ENCODE assay signal across 8 cellular contexts in genomic region chr11:114440121-114440860, GRCh38. TPM values are rescaled to one million over a fixed set of nuclear protein-coding genes. Genes with fewer than 3 reads are reported as not detected.
DNase-seq lines count a peak whose midpoint lies in the region; ATAC-seq and TF ChIP-seq lines count a peak whose summit lies in the region.

No MANE protein-coding gene starts in this region.

- H3K27ac ChIP-seq in CD4-positive, alpha-beta memory T cell (ENCODE audit: low read depth, low read length) = peak overlapping the region; percentile 73
- peak overlapping the region; percentile 83 to 88 for H3K27ac ChIP-seq in uterus

- no peaks in the 10 kb centered on the region for H3K9me2 ChIP-seq in Loucy (replicated peaks; ENCODE audit: low read depth, low read length)

- H3F3A ChIP-seq in Loucy (ENCODE audit: low read depth) = no peaks in the 10 kb centered on the region

- H3K4me1 ChIP-seq in CD4-positive, alpha-beta memory T cell (ENCODE audit: insufficient read depth, low read length) = peaks cover 32% of the 10 kb centered on the region
- H3K4me1 ChIP-seq in Loucy (ENCODE audit: insufficient read depth, low read length, poor library complexity, severe bottlenecking) (peaks cover 38% of the 10 kb centered on the region), uterus (peaks cover 0 to 4% of the 10 kb centered on the region in 2 donors)

- POLR2A ChIA-PET in CD4-positive, alpha-beta memory T cell (lab: Charles Lee; ENCODE audit: partially characterized antibody) = interaction anchor here (4.1 kb wide), 1 partner anchor 41 kb away, joined by 25 read pairs; the partner anchor contains the start of genes C11orf71 and RBM7

- no peaks in the 10 kb centered on the region for H4K20me1 ChIP-seq in Loucy (ENCODE audit: insufficient read depth, low read length, poor library complexity, severe bottlenecking)

- intact Hi-C loops in CD4-positive, alpha-beta memory T cell (cut with micrococcal nuclease) = loop anchor here (10.0 kb wide), 1 partner anchor 1065 kb away; the partner anchor contains the start of gene CADM1
- intact Hi-C loops in uterus (cut with DNase I; ENCODE audit: low total_unique reads) = no loop called here

- H3K9me3 Mint-ChIP-seq in CD4-positive, alpha-beta memory T cell = no peaks in the 10 kb centered on the region
- H3K9me3 Mint-ChIP-seq in central memory CD8-positive, alpha-beta T cell = no peaks in the 10 kb centered on the region
- H3K9me3 Mint-ChIP-seq in memory B cell = no peaks in the 10 kb centered on the region

- H3K9me3 ChIP-seq in CD4-positive, alpha-beta memory T cell (ENCODE audit: control insufficient read depth in 1 of 2, low read length in 2 of 2) = no peaks in the 10 kb centered on the region
- H3K9me3 ChIP-seq in Loucy (ENCODE audit: insufficient read depth, low read depth, low read length) (no peaks in the 10 kb centered on the region), uterus (no peaks in the 10 kb centered on the region)

- no peak for ATAC-seq in central memory CD8-positive, alpha-beta T cell (replicated peaks; ENCODE audit: extremely low read depth, poor library complexity, severe bottlenecking)
- ATAC-seq in memory B cell (ENCODE audit: low read depth) = no peak
- ATAC-seq in GM19455 (IDR thresholded peaks at IDR 0.05; ENCODE audit: unreplicated experiment) = no peak

- peak overlapping the region; percentile 99 for H3K4me2 ChIP-seq in Loucy (ENCODE audit: low read depth, low read length, poor library complexity, severe bottlenecking)

- peak overlapping the region in 6 of 7 donors; percentile 92 to 98 (median 95) for H3K27ac Mint-ChIP-seq in CD4-positive, alpha-beta memory T cell
- peak overlapping the region; percentile 94 for H3K27ac Mint-ChIP-seq in central memory CD8-positive, alpha-beta T cell (ENCODE audit: low read depth)
- H3K27ac Mint-ChIP-seq in memory B cell = peak overlapping the region; percentile 82

- TF ChIP-seq CTCF in Loucy (conservative IDR thresholded peaks at IDR 0.05; ENCODE audit: low read length) (no peak), uterus (IDR thresholded peaks at IDR 0.05) (no peak)

- peak overlapping the region; percentile 99 for H2AFZ ChIP-seq in Loucy (ENCODE audit: low read length)

- peaks cover 26 to 35% (median 31%) of the 10 kb centered on the region in 4 donors for H3K4me1 Mint-ChIP-seq in CD4-positive, alpha-beta memory T cell
- peaks cover 33% of the 10 kb centered on the region for H3K4me1 Mint-ChIP-seq in central memory CD8-positive, alpha-beta T cell
- H3K4me1 Mint-ChIP-seq in memory B cell = peaks cover 18% of the 10 kb centered on the region

- CTCF ChIA-PET in CD4-positive, alpha-beta memory T cell (lab: Charles Lee; ENCODE audit: partially characterized antibody) = no interaction called here

- H3K4me3 ChIP-seq in CD4-positive, alpha-beta memory T cell (ENCODE audit: low read length in 2 of 2) = peak overlapping the region; percentile 71 to 98
- H3K4me3 ChIP-seq in Loucy (ENCODE audit: low read length, poor library complexity, severe bottlenecking) = peak overlapping the region; percentile 99
- peak overlapping the region; percentile 75 to 83 for H3K4me3 ChIP-seq in uterus

- H3K36me3 Mint-ChIP-seq in CD4-positive, alpha-beta memory T cell = peaks cover 13 to 26% of the 10 kb centered on the region in 2 donors
- H3K36me3 Mint-ChIP-seq in central memory CD8-positive, alpha-beta T cell (ENCODE audit: insufficient read depth) = peaks cover 8% of the 10 kb centered on the region
- no peaks in the 10 kb centered on the region for H3K36me3 Mint-ChIP-seq in memory B cell

- peaks cover 22% of the 10 kb centered on the region for H3K79me2 ChIP-seq in Loucy (ENCODE audit: insufficient read depth, low read length)

- TF ChIP-seq POLR2A in uterus (IDR thresholded peaks at IDR 0.05) = no peak

- H3K4me3 Mint-ChIP-seq in CD4-positive, alpha-beta memory T cell = peak overlapping the region; percentile 93 to 99 (median 98)
- H3K4me3 Mint-ChIP-seq in central memory CD8-positive, alpha-beta T cell = peak overlapping the region; percentile 100
- peak overlapping the region; percentile 92 for H3K4me3 Mint-ChIP-seq in memory B cell

- no peaks in the 10 kb centered on the region for H3K27me3 Mint-ChIP-seq in CD4-positive, alpha-beta memory T cell
- H3K27me3 Mint-ChIP-seq in central memory CD8-positive, alpha-beta T cell = no peaks in the 10 kb centered on the region
- no peaks in the 10 kb centered on the region for H3K27me3 Mint-ChIP-seq in memory B cell

- peak overlapping the region; percentile 81 for H3K9ac ChIP-seq in Loucy (ENCODE audit: low read depth, low read length, poor library complexity, severe bottlenecking)

- no peaks in the 10 kb centered on the region for H3K27me3 ChIP-seq in CD4-positive, alpha-beta memory T cell (ENCODE audit: insufficient read depth, low read length)
- no peaks in the 10 kb centered on the region for H3K27me3 ChIP-seq in Loucy (ENCODE audit: insufficient read depth, low read length, poor library complexity, severe bottlenecking)
- H3K27me3 ChIP-seq in uterus = no peaks in the 10 kb centered on the region

- peak in 1 of 5 donors; percentile 11 for DNase-seq in CD4-positive, alpha-beta memory T cell
- no peak for DNase-seq in central memory CD8-positive, alpha-beta T cell (ENCODE audit: low spot score in 2 of 2)
- no peak for DNase-seq in memory B cell (ENCODE audit: low spot score in 2 of 2)
- no peak for DNase-seq in uterus
- no peak for DNase-seq in NCI-H2107 treated with DMSO at 0.1 percent for 48 hours (lab: John Stamatoyannopoulos, UW; ENCODE audit: unreplicated experiment)
- DNase-seq in GOT3 (lab: John Stamatoyannopoulos, UW) = no peak

- H3K36me3 ChIP-seq in CD4-positive, alpha-beta memory T cell (ENCODE audit: insufficient read depth, low read length) = no peaks in the 10 kb centered on the region
- H3K36me3 ChIP-seq in Loucy (ENCODE audit: insufficient read depth, low read length) (no peaks in the 10 kb centered on the region), uterus (no peaks in the 10 kb centered on the region)

RNA-seq across cellular contexts. Expression of gene REXO2, which starts 1.0 kb away (rescaled TPM):
- total RNA-seq in CD4-positive, alpha-beta memory T cell = 10 to 100 TPM; 64.8 to 70.4 TPM
- 100 to 1,000 TPM in 1 of 2 donors, 10 to 100 TPM in 1; 60.0 to 101 TPM for polyA plus RNA-seq in CD4-positive, alpha-beta memory T cell
- total RNA-seq in uterus = 100 to 1,000 TPM in 1 of 4 donors, 10 to 100 TPM in 3; 53.8 to 158 (median 84.3) TPM

RNA-seq across cellular contexts. Expression of gene RBM7, which starts 39.8 kb away (rescaled TPM):
- 10 to 100 TPM; 35.8 to 43.0 TPM for total RNA-seq in CD4-positive, alpha-beta memory T cell
- 10 to 100 TPM; 23.1 to 39.8 TPM for polyA plus RNA-seq in CD4-positive, alpha-beta memory T cell
- 100 to 1,000 TPM in 1 of 4 donors, 10 to 100 TPM in 3; 12.8 to 107 (median 44.1) TPM for total RNA-seq in uterus

RNA-seq across cellular contexts. Expression of gene C11orf71, which starts 40.0 kb away (rescaled TPM):
- total RNA-seq in CD4-positive, alpha-beta memory T cell = 10 to 100 TPM; 15.1 to 15.6 TPM
- polyA plus RNA-seq in CD4-positive, alpha-beta memory T cell = 10 to 100 TPM; 12.8 to 13.9 TPM
- total RNA-seq in uterus = 1 to 10 TPM; 3.2 to 5.7 (median 4.8) TPM
